Comparison of ENCODE assay signal across 11 cellular contexts in the genomic region with DNA sequence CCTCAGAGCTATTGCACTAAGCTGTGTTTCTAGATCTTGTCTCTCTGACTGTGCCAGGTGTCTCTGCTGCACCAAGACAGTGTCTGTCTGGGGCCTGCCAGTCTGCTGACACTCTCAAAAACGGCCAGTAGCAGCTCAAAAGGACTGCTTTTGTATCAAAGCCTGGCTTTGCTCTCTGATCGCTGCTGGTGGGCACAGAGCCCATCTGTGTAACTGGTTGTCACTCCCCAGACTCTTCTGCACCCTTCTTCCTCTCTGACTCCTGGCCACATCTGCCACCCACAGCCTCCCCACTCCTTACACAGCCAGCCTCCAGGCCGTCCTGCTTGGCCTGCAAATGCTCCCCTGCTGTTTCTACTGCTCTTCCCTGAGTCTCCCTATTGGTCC. TPM values are rescaled to one million over a fixed set of nuclear protein-coding genes. Genes with fewer than 3 reads are reported as not detected.
DNase-seq lines count a peak whose midpoint lies in the region; ATAC-seq and TF ChIP-seq lines count a peak whose summit lies in the region.
"Had no signal": no experiment of that assay in that cellular context is flagged by ENCODE, and none has a peak within 500 bp of the region (broad histone marks: within the 10 kb centered on the region; RNA-seq: fewer than 3 reads in every experiment).

No MANE protein-coding gene starts in this region.

- H3K4me1 Mint-ChIP-seq in activated naive CD4-positive, alpha-beta T cell treated with anti-CD3 and anti-CD28 coated beads for 36 hours (ENCODE audit: low read depth) = peaks cover 50% of the 10 kb centered on the region

- H3K4me3 ChIP-seq in ascending aorta (no peak overlapping the region), thoracic aorta (no peak overlapping the region)
- H3K4me3 ChIP-seq: heart left ventricle had no signal

- CTCF ChIA-PET in activated naive CD4-positive, alpha-beta T cell treated with anti-CD3 and anti-CD28 coated beads for 36 hours (lab: Charles Lee) = interaction anchor here (1.0 to 2.4 kb wide), 3 partner anchors 22 to 34 kb away, joined by 5 to 16 read pairs (median 7); no protein-coding TSS in a partner anchor

- H3K4me1 ChIP-seq in ascending aorta (peaks cover 26 to 44% of the 10 kb centered on the region in 2 donors), thoracic aorta (ENCODE audit: control insufficient read depth in 1 of 2, low read depth in 2 of 2) (peaks cover 38 to 55% of the 10 kb centered on the region in 2 donors)

- TF ChIP-seq CTCF in ascending aorta (IDR thresholded peaks at IDR 0.05) (no peak), thoracic aorta (IDR thresholded peaks at IDR 0.05) (no peak)

- ATAC-seq in thoracic aorta (ENCODE audit: insufficient number of reproducible peaks, low FRiP score, low read depth) (no peak), GM18517 (IDR thresholded peaks at IDR 0.05; ENCODE audit: unreplicated experiment) (no peak), GM21360 (IDR thresholded peaks at IDR 0.05; ENCODE audit: unreplicated experiment) (no peak), GM18502 (IDR thresholded peaks at IDR 0.05; ENCODE audit: poor library complexity, unreplicated experiment) (no peak)
- ATAC-seq: heart left ventricle had no signal

- H3K9me3 ChIP-seq in ascending aorta (no peaks in the 10 kb centered on the region), thoracic aorta (no peaks in the 10 kb centered on the region)
- H3K9me3 ChIP-seq: heart left ventricle had no signal

- intact Hi-C loops in activated naive CD4-positive, alpha-beta T cell treated with anti-CD3 and anti-CD28 coated beads for 36 hours (cut with micrococcal nuclease) = no loop called here
- intact Hi-C loops in ascending aorta (cut with DNase I) = no loop called here

- no peaks in the 10 kb centered on the region for H3K27me3 Mint-ChIP-seq in activated naive CD4-positive, alpha-beta T cell treated with anti-CD3 and anti-CD28 coated beads for 36 hours (ENCODE audit: low read depth)

- H3K27me3 ChIP-seq in ascending aorta = no peaks in the 10 kb centered on the region
- H3K27me3 ChIP-seq in thoracic aorta (replicated peaks; ENCODE audit: insufficient read depth) = no peaks in the 10 kb centered on the region
- H3K27me3 ChIP-seq: heart left ventricle had no signal

- DNase-seq in activated naive CD4-positive, alpha-beta T cell treated with anti-CD3 and anti-CD28 coated beads for 36 hours = no peak
- DNase-seq in activated naive CD4-positive, alpha-beta T cell treated with anti-CD3 and anti-CD28 coated beads, Interleukin-2, amount 50 U/mL, for 16 hours = no peak
- no peak for DNase-seq in ascending aorta (ENCODE audit: low spot score in 2 of 2)
- DNase-seq in midbrain (lab: John Stamatoyannopoulos, UW) = peak; percentile 53
- no peak for DNase-seq in thoracic aorta (ENCODE audit: low spot score)
- DNase-seq: NCI-H2171 treated with DMSO at 0.1 percent for 48 hours had no signal

- no peaks in the 10 kb centered on the region for H3K9me3 Mint-ChIP-seq in activated naive CD4-positive, alpha-beta T cell treated with anti-CD3 and anti-CD28 coated beads for 36 hours
- H3K9me3 Mint-ChIP-seq: CD14-positive monocyte had no signal

- peaks cover 18 to 23% of the 10 kb centered on the region in 2 donors for H3K36me3 ChIP-seq in ascending aorta
- H3K36me3 ChIP-seq in thoracic aorta = peaks cover 12% of the 10 kb centered on the region

- peak overlapping the region; percentile 86 to 94 for H3K27ac ChIP-seq in ascending aorta
- H3K27ac ChIP-seq in thoracic aorta = peak overlapping the region; percentile 89 to 93

- peaks cover 11% of the 10 kb centered on the region for H3K36me3 Mint-ChIP-seq in activated naive CD4-positive, alpha-beta T cell treated with anti-CD3 and anti-CD28 coated beads for 36 hours (ENCODE audit: low read depth)

- no peak overlapping the region for H3K4me3 Mint-ChIP-seq in activated naive CD4-positive, alpha-beta T cell treated with anti-CD3 and anti-CD28 coated beads for 36 hours
- H3K4me3 Mint-ChIP-seq: CD14-positive monocyte had no signal

- H3K27ac Mint-ChIP-seq in activated naive CD4-positive, alpha-beta T cell treated with anti-CD3 and anti-CD28 coated beads for 36 hours = peak overlapping the region; percentile 28

RNA-seq across cellular contexts. Expression of a gene that starts 26.5 kb away (rescaled TPM):
- total RNA-seq in activated naive CD4-positive, alpha-beta T cell treated with anti-CD3 and anti-CD28 coated beads for 36 hours = 100 to 1,000 TPM in 1 of 2 experiments, 10 to 100 TPM in 1; 94.7 to 108 TPM
- total RNA-seq in ascending aorta = 204 TPM
- 10 to 100 TPM; 78.9 to 98.6 TPM for total RNA-seq in thoracic aorta

RNA-seq across cellular contexts. Expression of a gene that starts 38.3 kb away (rescaled TPM):
- total RNA-seq in activated naive CD4-positive, alpha-beta T cell treated with anti-CD3 and anti-CD28 coated beads for 36 hours = 10 to 100 TPM; 10.1 to 11.7 TPM
- total RNA-seq in ascending aorta (63.8 TPM), thoracic aorta (10 to 100 TPM; 24.0 to 41.1 TPM)
